In genomic region chr7:105849122-105849855, GRCh38 we compare ENCODE assay signal across 8 cellular contexts. TPM values are rescaled to one million over a fixed set of nuclear protein-coding genes. Genes with fewer than 3 reads are reported as not detected.
DNase-seq lines count a peak whose midpoint lies in the region; ATAC-seq and TF ChIP-seq lines count a peak whose summit lies in the region.

No MANE protein-coding gene starts in this region.

- ATAC-seq in GM21576 (IDR thresholded peaks at IDR 0.05; ENCODE audit: unreplicated experiment): peak; percentile 46
- ATAC-seq in WTC11: peak; percentile 90
- ATAC-seq in GM19455 (IDR thresholded peaks at IDR 0.05; ENCODE audit: unreplicated experiment): no peak

- H3K36me3 ChIP-seq in Karpas-422 (ENCODE audit: insufficient read depth, low read length): no peaks in the 10 kb centered on the region

- peak overlapping the region; percentile 24 for H3K4me3 Mint-ChIP-seq in WTC11

- H3K27ac Mint-ChIP-seq in WTC11: peak overlapping the region; percentile 89

- DNase-seq in WTC11 (ENCODE audit: low spot score): peak; percentile 56
- DNase-seq in dermis blood vessel endothelial cell: peak; percentile 71
- peak; percentile 48 for DNase-seq in stimulated activated CD4-positive, alpha-beta T cell treated with anti-CD3 and anti-CD28 coated beads, Interleukin-4, amount 100 ng/mL, for 1 hour
- DNase-seq in caudate nucleus (lab: John Stamatoyannopoulos, UW): no peak
- DNase-seq in AG20443 (ENCODE audit: low spot score): no peak
- DNase-seq in Karpas-422: no peak

- peaks cover 4% of the 10 kb centered on the region for H3K9me3 Mint-ChIP-seq in WTC11

- no peaks in the 10 kb centered on the region for H3K9me3 ChIP-seq in Karpas-422 (ENCODE audit: low read length)

- peaks cover 58% of the 10 kb centered on the region for H3K4me1 Mint-ChIP-seq in WTC11

- no peaks in the 10 kb centered on the region for H3K27me3 ChIP-seq in Karpas-422 (ENCODE audit: low read length)

- H3K9me2 ChIP-seq in Karpas-422 (replicated peaks; ENCODE audit: insufficient read depth, low read length): no peaks in the 10 kb centered on the region

- H3K27ac ChIP-seq in caudate nucleus (ENCODE audit: low read depth, low read length): no peak overlapping the region
- no peak overlapping the region for H3K27ac ChIP-seq in Karpas-422 (ENCODE audit: low read length)

- H3K79me2 ChIP-seq in Karpas-422 (ENCODE audit: low read length): no peaks in the 10 kb centered on the region

- no peaks in the 10 kb centered on the region for H3K27me3 Mint-ChIP-seq in WTC11 (ENCODE audit: low read depth)

- H3K36me3 Mint-ChIP-seq in WTC11: peaks cover 11% of the 10 kb centered on the region

- H4K20me1 ChIP-seq in Karpas-422 (ENCODE audit: insufficient read depth, low read depth, low read length): no peaks in the 10 kb centered on the region

- no peaks in the 10 kb centered on the region for H3K4me1 ChIP-seq in Karpas-422 (ENCODE audit: low read length)

- no peak overlapping the region for H3K4me2 ChIP-seq in Karpas-422 (ENCODE audit: low read depth, low read length, poor library complexity, severe bottlenecking)

- no peak overlapping the region for H3K9ac ChIP-seq in Karpas-422 (ENCODE audit: low read length)

- no peak overlapping the region for H2AFZ ChIP-seq in Karpas-422 (ENCODE audit: low read length)

- no peak for TF ChIP-seq CTCF in WTC11 (IDR thresholded peaks at IDR 0.05)

- POLR2A ChIA-PET in WTC11 (lab: Charles Lee): no interaction called here

- no peak overlapping the region for H3K4me3 ChIP-seq in Karpas-422 (ENCODE audit: low read length)

- CTCF ChIA-PET in WTC11 (lab: Charles Lee): interaction anchor here (0.7 to 2.6 kb wide), 5 partner anchors 28 to 206 kb away, joined by 3 to 16 read pairs (median 6); no protein-coding TSS in a partner anchor

TF ChIP-seq in WTC11, 78 proteins besides CTCF, POLR2A, EP300 and RAD21 (continues in another document):
- TF ChIP-seq TEAD4 (CRISPR knock-in tag; IDR thresholded peaks at IDR 0.05) (no peak), ETV6 (CRISPR knock-in tag; IDR thresholded peaks at IDR 0.05) (peak; percentile 93), ZSCAN18 (CRISPR knock-in tag; IDR thresholded peaks at IDR 0.05) (no peak), AFF4 (CRISPR knock-in tag; IDR thresholded peaks at IDR 0.05; ENCODE audit: borderline replicate concordance) (0 out of 2 replicates have a peak, but pooled peaks have one; percentile 40), EMX1 (CRISPR knock-in tag; IDR thresholded peaks at IDR 0.05) (no peak), FOXP4 (CRISPR knock-in tag; IDR thresholded peaks at IDR 0.05) (peak; percentile 58; the same call in 1 of the 2 replicates), ZNF281 (CRISPR knock-in tag; IDR thresholded peaks at IDR 0.05) (no peak), STAT6 (CRISPR knock-in tag; conservative IDR thresholded peaks at IDR 0.05; ENCODE audit: low read depth) (no peak), ZNF396 (CRISPR knock-in tag; IDR thresholded peaks at IDR 0.05; ENCODE audit: borderline replicate concordance) (no peak), FOXK1 (CRISPR knock-in tag; IDR thresholded peaks at IDR 0.05) (peak; percentile 76), ESRRA (CRISPR knock-in tag; IDR thresholded peaks at IDR 0.05; ENCODE audit: borderline replicate concordance) (no peak)

RNA-seq across cellular contexts. Expression of gene ATXN7L1, which starts 27.1 kb away (rescaled TPM):
- total RNA-seq in WTC11 (2021) (36.0 to 38.5 TPM (median 37.7 TPM) in 3 replicates), dermis blood vessel endothelial cell (5.8 and 8.8 TPM in 2 replicates)
- not detected in 2 replicates for total RNA-seq in Karpas-422 (2014; rRNA removed; shearing (Covaris generic); ENCODE audit: low replicate concordance)

Comparison
In these comparisons a context has a peak if more than half of its experiments do, and no peak if none do; other contexts are left out.
1. DNase-seq: peak in WTC11 (single experiment), dermis blood vessel endothelial cell (single experiment) and stimulated activated CD4-positive, alpha-beta T cell treated with anti-CD3 and anti-CD28 coated beads, Interleukin-4, amount 100 ng/mL, for 1 hour (single experiment); none in caudate nucleus (0 of 61), AG20443 (single experiment) and Karpas-422 (single experiment).